35 cellular contexts compared by ENCODE assay signal in the genomic region with DNA sequence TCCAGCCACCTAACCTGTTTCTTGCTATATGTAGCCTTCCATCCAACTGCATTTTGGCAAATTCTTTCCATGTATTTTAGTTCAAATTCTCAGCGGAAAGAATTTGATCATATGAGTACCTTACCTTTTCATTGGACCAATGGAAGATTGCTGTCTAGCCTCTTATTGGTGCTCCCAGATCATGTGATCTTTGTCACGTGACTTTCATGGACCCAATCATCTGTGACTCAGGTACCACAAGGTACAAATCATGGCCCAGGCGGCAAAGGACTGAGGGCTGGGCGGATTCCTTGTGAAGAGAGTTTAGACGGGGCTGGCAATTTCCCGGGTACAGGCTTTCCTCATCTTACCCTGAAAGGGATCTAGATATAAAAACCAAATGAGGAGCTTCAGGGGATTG.
"Had no signal": no experiment of that assay in that cellular context is flagged by ENCODE, and none has a peak within 500 bp of the region (broad histone marks: within the 10 kb centered on the region; RNA-seq: fewer than 3 reads in every experiment).

No MANE protein-coding gene starts in this region.

- ATAC-seq: activated CD8-positive, alpha-beta T cell treated with anti-CD3 and anti-CD28 coated beads for 36 hours; activated T-cell treated with anti-CD3 and anti-CD28 coated beads, Interleukin-2, amount 50 U/mL, for 72 hours; activated T-helper 17 cell treated with anti-CD3 and anti-CD28 coated beads, Interleukin-2, amount 50 U/mL, for 72 hours; PC-3 had no signal

- H3K9me3 ChIP-seq: breast epithelium, MG63 had no signal

- H3K27me3 ChIP-seq: breast epithelium, MG63 had no signal

- H3K36me3 Mint-ChIP-seq: activated naive CD8-positive, alpha-beta T cell treated with anti-CD3 and anti-CD28 coated beads for 36 hours had no signal

- H3K4me3 Mint-ChIP-seq: activated CD4-positive, alpha-beta T cell treated with anti-CD3 and anti-CD28 coated beads, Interleukin-2, amount 10 ng/mL, durations not matched to agents 24 days and 14 days; activated CD8-positive, alpha-beta T cell treated with anti-CD3 and anti-CD28 coated beads for 36 hours; activated naive CD8-positive, alpha-beta T cell treated with anti-CD3 and anti-CD28 coated beads for 36 hours; activated T-cell treated with anti-CD3 and anti-CD28 coated beads, Interleukin-2, amount 50 U/mL, for 72 hours; activated T-helper 17 cell treated with anti-CD3 and anti-CD28 coated beads, Interleukin-2, amount 50 U/mL, for 72 hours had no signal

- H3K36me3 ChIP-seq: breast epithelium, MG63, WERI-Rb-1 had no signal

- H3K27me3 Mint-ChIP-seq: activated CD8-positive, alpha-beta T cell treated with anti-CD3 and anti-CD28 coated beads for 36 hours had no signal

- H3K4me3 ChIP-seq: breast epithelium, MG63 had no signal

- H3K27ac ChIP-seq: breast epithelium, WERI-Rb-1 had no signal

- DNase-seq: activated CD4-positive, alpha-beta T cell treated with anti-CD3 and anti-CD28 coated beads, Interleukin-2, amount 10 ng/mL, durations not matched to agents 24 days and 14 days; activated CD4-positive, alpha-beta T cell treated with anti-CD3 and anti-CD28 coated beads, Interleukin-2, amount 50 U/mL, for 4 hours; activated CD8-positive, alpha-beta T cell treated with anti-CD3 and anti-CD28 coated beads for 36 hours; activated effector memory CD4-positive, alpha-beta T cell treated with anti-CD3 and anti-CD28 coated beads, Interleukin-2, amount 50 U/mL, for 16 hours; activated naive CD4-positive, alpha-beta T cell; activated naive CD4-positive, alpha-beta T cell treated with anti-CD3 and anti-CD28 coated beads, Interleukin-2, amount 50 U/mL, for 16 hours; activated naive CD8-positive, alpha-beta T cell treated with anti-CD3 and anti-CD28 coated beads for 36 hours; activated T-cell treated with anti-CD3 and anti-CD28 coated beads, Interleukin-2, amount 50 U/mL, for 1 hour; activated T-cell treated with anti-CD3 and anti-CD28 coated beads, Interleukin-2, amount 50 U/mL, for 72 hours; amniotic stem cell; aorta; caudate nucleus; cerebellar nuclear complex; Karpas-422; MG63; NCI-H1092 treated with DMSO at 0.1 percent for 48 hours; NCI-H1417; NCI-H146; NCI-H187; NCI-H2029 treated with DMSO at 0.1 percent for 48 hours; NCI-H2107; NCI-H2171; NCI-H510A; NCI-H526; NCI-H748 treated with DMSO at 0.1 percent for 48 hours; NK-92 treated with Interleukin-12 subunit alpha and Interleukin-12 subunit beta, amount 100 ng/mL, for 24 hours; PC-3; Right ventricle myocardium superior; SW 1271; T-helper 1 cell; T-helper 2 cell; T1000; WERI-Rb-1 had no signal

- H3K9me3 Mint-ChIP-seq: activated CD4-positive, alpha-beta T cell treated with anti-CD3 and anti-CD28 coated beads, Interleukin-2, amount 10 ng/mL, durations not matched to agents 24 days and 14 days; activated CD8-positive, alpha-beta T cell treated with anti-CD3 and anti-CD28 coated beads for 36 hours; activated naive CD8-positive, alpha-beta T cell treated with anti-CD3 and anti-CD28 coated beads for 36 hours; activated T-cell treated with anti-CD3 and anti-CD28 coated beads, Interleukin-2, amount 50 U/mL, for 72 hours had no signal

- H3K27ac Mint-ChIP-seq: activated CD4-positive, alpha-beta T cell treated with anti-CD3 and anti-CD28 coated beads, Interleukin-2, amount 10 ng/mL, durations not matched to agents 24 days and 14 days; activated CD8-positive, alpha-beta T cell treated with anti-CD3 and anti-CD28 coated beads for 36 hours; activated naive CD8-positive, alpha-beta T cell treated with anti-CD3 and anti-CD28 coated beads for 36 hours; activated T-cell treated with anti-CD3 and anti-CD28 coated beads, Interleukin-2, amount 50 U/mL, for 72 hours; activated T-helper 17 cell treated with anti-CD3 and anti-CD28 coated beads, Interleukin-2, amount 50 U/mL, for 72 hours had no signal

- H3K4me1 ChIP-seq: breast epithelium had no signal

- H3K4me1 Mint-ChIP-seq: activated CD4-positive, alpha-beta T cell treated with anti-CD3 and anti-CD28 coated beads, Interleukin-2, amount 10 ng/mL, durations not matched to agents 24 days and 14 days; activated naive CD8-positive, alpha-beta T cell treated with anti-CD3 and anti-CD28 coated beads for 36 hours; activated T-helper 17 cell treated with anti-CD3 and anti-CD28 coated beads, Interleukin-2, amount 50 U/mL, for 72 hours had no signal
